ENCODE assay signal across 8 cellular contexts in the genomic region with DNA sequence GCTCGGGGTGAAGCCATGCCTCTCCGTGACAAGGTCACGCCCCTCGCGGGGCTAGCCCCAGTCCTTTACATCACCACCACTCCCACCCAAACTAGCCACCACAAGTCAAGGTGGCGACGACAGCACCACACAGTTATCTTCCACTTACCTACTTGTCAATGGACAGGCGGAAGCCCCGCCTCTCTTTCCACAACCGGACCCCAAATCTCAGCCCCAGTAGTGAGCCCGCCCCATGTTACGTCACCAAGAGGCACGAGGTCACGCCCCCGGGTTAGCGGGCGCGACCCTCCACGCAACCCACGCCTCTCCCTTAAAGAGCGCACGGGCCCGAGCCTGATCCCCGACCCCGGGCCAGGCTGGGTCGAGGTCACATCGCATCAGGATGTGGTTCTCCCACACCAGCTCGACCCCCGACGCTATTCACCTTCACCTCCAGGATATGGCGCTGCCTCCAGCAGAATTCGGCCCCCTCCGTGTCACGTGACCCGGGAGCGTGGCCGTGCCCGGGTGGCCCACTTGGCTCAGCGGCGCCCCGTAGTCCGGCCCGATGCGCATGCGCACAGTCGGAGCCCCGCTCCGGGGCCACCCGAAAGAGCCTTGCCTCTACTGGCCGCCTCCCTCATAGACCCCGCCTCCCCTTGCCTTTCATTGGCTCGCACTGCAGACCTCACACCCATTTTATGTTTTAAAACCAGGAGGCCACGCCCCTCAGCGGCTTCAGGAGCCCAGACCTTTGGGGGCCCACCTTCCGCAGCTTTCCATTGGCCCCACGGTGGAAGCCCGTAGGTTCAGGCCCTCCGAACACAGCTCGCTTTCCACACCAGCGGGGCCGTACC. TPM values are rescaled to one million over a fixed set of nuclear protein-coding genes. Genes with fewer than 3 reads are reported as not detected.
DNase-seq lines count a peak whose midpoint lies in the region; ATAC-seq and TF ChIP-seq lines count a peak whose summit lies in the region.

No MANE protein-coding gene starts in this region.

- peaks cover 0 to 31% (median 23%) of the 10 kb centered on the region in 6 donors for H3K36me3 ChIP-seq in spleen

- peak in 5 of 11 experiments; percentile 19 to 28 (median 22) for TF ChIP-seq CTCF in spleen (IDR thresholded peaks at IDR 0.05 in 8 of 11, conservative IDR thresholded peaks at IDR 0.05 in 3 of 11)

- no peaks in the 10 kb centered on the region for H3K9me3 ChIP-seq in spleen

- peak overlapping the region; percentile 83 to 96 (median 93) for H3K27ac ChIP-seq in spleen

- H3K4me1 Mint-ChIP-seq in central memory CD8-positive, alpha-beta T cell, result peaks cover 23% of the 10 kb centered on the region

- H3K4me1 ChIP-seq in spleen, result peaks cover 0 to 30% (median 21%) of the 10 kb centered on the region in 6 donors

- H3K9me3 Mint-ChIP-seq in central memory CD8-positive, alpha-beta T cell, result no peaks in the 10 kb centered on the region

- 0 to 1% (median 0%) methylated on average over 53 to 61 of the region's 61 CpGs for WGBS in spleen, 5 donors

- H3K27me3 Mint-ChIP-seq in central memory CD8-positive, alpha-beta T cell, result peaks cover 26% of the 10 kb centered on the region

- DNase-seq in AG20443 (ENCODE audit: low spot score), result peak; percentile 100
- DNase-seq in NCI-H345 treated with DMSO at 0.1 percent for 48 hours (lab: John Stamatoyannopoulos, UW; ENCODE audit: unreplicated experiment), result peak; percentile 89
- peak; percentile 92 for DNase-seq in activated CD4-positive, CD25-positive, alpha-beta regulatory T cell treated with anti-CD3 and anti-CD28 coated beads, Interleukin-2, amount 50 U/mL, for 16 hours (ENCODE audit: low read depth, low spot score)
- DNase-seq in central memory CD8-positive, alpha-beta T cell (ENCODE audit: low spot score in 2 of 2), result peak; percentile 96
- DNase-seq in iris pigment epithelial cell (ENCODE audit: low read depth), result peak; percentile 97
- peak; percentile 99 for DNase-seq in spleen

- H3K27ac Mint-ChIP-seq in central memory CD8-positive, alpha-beta T cell (ENCODE audit: low read depth), result peak overlapping the region; percentile 95

- H3K4me3 Mint-ChIP-seq in central memory CD8-positive, alpha-beta T cell, result peak overlapping the region; percentile 87

- H3K27me3 ChIP-seq in spleen (replicated peaks in 1 of 7), result peaks cover 0 to 14% (median 0%) of the 10 kb centered on the region in 7 donors

- peak overlapping the region; percentile 56 to 90 (median 76) for H3K4me3 ChIP-seq in spleen

- ATAC-seq in GM19035 (IDR thresholded peaks at IDR 0.05; ENCODE audit: unreplicated experiment) (peak; percentile 93), HG03342 (IDR thresholded peaks at IDR 0.05; ENCODE audit: unreplicated experiment) (peak; percentile 89)
- ATAC-seq in central memory CD8-positive, alpha-beta T cell (replicated peaks; ENCODE audit: extremely low read depth, poor library complexity, severe bottlenecking), result peak; percentile 91

- peaks cover 16% of the 10 kb centered on the region for H3K36me3 Mint-ChIP-seq in central memory CD8-positive, alpha-beta T cell (ENCODE audit: insufficient read depth)

- TF ChIP-seq POLR2A in spleen (IDR thresholded peaks at IDR 0.05), result no peak

- intact Hi-C loops in spleen (cut with DNase I; ENCODE audit: low total_unique reads), result no loop called here

RNA-seq across cellular contexts. Expression of a gene that starts 18.2 kb away (rescaled TPM):
- 10 to 100 TPM in 6 of 7 donors, 1 to 10 TPM in 1; 8.3 to 27.6 (median 17.0) TPM for total RNA-seq in spleen
- polyA plus RNA-seq in spleen, result 1 to 10 TPM; 2.0 to 5.2 (median 2.9) TPM

RNA-seq across cellular contexts. Expression of a gene that starts 43.4 kb away (rescaled TPM):
- not detected for total RNA-seq in spleen
- polyA plus RNA-seq in spleen, result under 1 TPM in 1 of 3 donors, not detected in 2; 0.06 TPM

Comparison
In these comparisons a context has a peak if more than half of its experiments do, and no peak if none do; other contexts are left out.
1. Peak in every context shown above with its lines: DNase-seq, ATAC-seq, H3K4me3 ChIP-seq and H3K27ac ChIP-seq.